ENCODE assay signal across 25 cellular contexts in genomic region chr21:36904093-36904666, GRCh38.
DNase-seq lines count a peak whose midpoint lies in the region; ATAC-seq, FAIRE-seq and TF ChIP-seq lines count a peak whose summit lies in the region.
"Had no signal": no experiment of that assay in that cellular context is flagged by ENCODE, and none has a peak within 500 bp of the region (broad histone marks: within the 10 kb centered on the region; RNA-seq: fewer than 3 reads in every experiment).

No MANE protein-coding gene starts in this region.

- H3K36me3 Mint-ChIP-seq in activated T-cell treated with anti-CD3 and anti-CD28 coated beads, Interleukin-2, amount 50 U/mL, for 24 hours (ENCODE audit: low read depth), result peaks cover 10% of the 10 kb centered on the region
- peaks cover 8% of the 10 kb centered on the region for H3K36me3 Mint-ChIP-seq in activated naive CD4-positive, alpha-beta T cell treated with anti-CD3 and anti-CD28 coated beads, Interleukin-2, amount 50 U/mL, for 24 hours

- H3K4me1 ChIP-seq in K562 (replicated peaks in 1 of 2; ENCODE audit: control insufficient read depth in 2 of 2, insufficient read depth in 2 of 2, low read length in 2 of 2), result no peaks in the 10 kb centered on the region; a peak in 1 of 5 replicates
- H3K4me1 ChIP-seq: BLaER1 had no signal

- no peak for TF ChIP-seq EP300 in K562 (IDR thresholded peaks at IDR 0.05; ENCODE audit: low read length)

- peaks cover 26% of the 10 kb centered on the region for H3K4me1 Mint-ChIP-seq in activated T-cell treated with anti-CD3 and anti-CD28 coated beads, Interleukin-2, amount 50 U/mL, for 24 hours (ENCODE audit: low read depth)
- H3K4me1 Mint-ChIP-seq in activated naive CD4-positive, alpha-beta T cell treated with anti-CD3 and anti-CD28 coated beads, Interleukin-2, amount 50 U/mL, for 24 hours, result no peaks in the 10 kb centered on the region
- H3K4me1 Mint-ChIP-seq: B cell had no signal

- no peak overlapping the region for H2AFZ ChIP-seq in K562 (ENCODE audit: low read depth, low read length)
- H2AFZ ChIP-seq: GM23248 had no signal

- no peak overlapping the region for H3K4me3 Mint-ChIP-seq in activated T-cell treated with anti-CD3 and anti-CD28 coated beads, Interleukin-2, amount 50 U/mL, for 24 hours
- no peak overlapping the region for H3K4me3 Mint-ChIP-seq in activated naive CD4-positive, alpha-beta T cell treated with anti-CD3 and anti-CD28 coated beads, Interleukin-2, amount 50 U/mL, for 24 hours
- H3K4me3 Mint-ChIP-seq: B cell; CD4-positive, CD25-positive, alpha-beta regulatory T cell; CD8-positive, alpha-beta T cell had no signal

- H3K9me3 Mint-ChIP-seq in activated T-cell treated with anti-CD3 and anti-CD28 coated beads, Interleukin-2, amount 50 U/mL, for 24 hours, result no peaks in the 10 kb centered on the region
- H3K9me3 Mint-ChIP-seq in activated naive CD4-positive, alpha-beta T cell treated with anti-CD3 and anti-CD28 coated beads, Interleukin-2, amount 50 U/mL, for 24 hours, result no peaks in the 10 kb centered on the region
- H3K9me3 Mint-ChIP-seq: CD4-positive, CD25-positive, alpha-beta regulatory T cell; CD8-positive, alpha-beta T cell had no signal

- TF ChIP-seq CTCF in K562 (IDR thresholded peaks at IDR 0.05 in 2 of 3, conservative IDR thresholded peaks at IDR 0.05 in 1 of 3; ENCODE audit: insufficient read depth in 2 of 3, low read depth in 1 of 3, low read length in 3 of 3), result no peak

- WGBS in K562 (ENCODE audit: insufficient coverage, low coverage, missing lambda C conversion rate), result 32% methylated on average over 3 of the region's 3 CpGs

- H3K9me1 ChIP-seq in K562 (ENCODE audit: control insufficient read depth, insufficient read depth, low read length), result no peaks in the 10 kb centered on the region

- H4K20me1 ChIP-seq in K562 (replicated peaks; ENCODE audit: control insufficient read depth, insufficient read depth, low read length), result no peaks in the 10 kb centered on the region
- H4K20me1 ChIP-seq: BLaER1 had no signal

- H3K27ac ChIP-seq in K562 (ENCODE audit: extremely low read depth, low read depth, low read length), result no peak overlapping the region
- H3K27ac ChIP-seq: 22Rv1, BLaER1, C4-2B, GM23248 had no signal

- H3K27me3 ChIP-seq in K562 (ENCODE audit: control insufficient read depth in 2 of 2, insufficient read depth in 2 of 2, low read length in 2 of 2), result no peaks in the 10 kb centered on the region
- H3K27me3 ChIP-seq: BLaER1 had no signal

- in situ Hi-C loops in K562 (cut with MboI), result no loop called here

- H3K9ac ChIP-seq in K562 (ENCODE audit: insufficient read depth in 1 of 2, low read depth in 2 of 2, low read length in 2 of 2), result no peak overlapping the region
- H3K9ac ChIP-seq: BLaER1, GM23248 had no signal

- FAIRE-seq in K562 (lab: Jason Lieb, UNC), result no peak
- FAIRE-seq: A204.1, G401.6, GM12892, GM19239, H1 had no signal

- ATAC-seq in activated CD4-positive, CD25-positive, alpha-beta regulatory T cell treated with anti-CD3 and anti-CD28 coated beads, Interleukin-2, amount 50 U/mL, for 24 hours, result peak; percentile 88 to 91
- ATAC-seq in K562 (no peak), HG03432 (IDR thresholded peaks at IDR 0.05; ENCODE audit: unreplicated experiment) (no peak)
- ATAC-seq: CD8-positive, alpha-beta T cell had no signal

- intact Hi-C loops in K562 (cut with micrococcal nuclease), result no loop called here

- H3K36me3 ChIP-seq in K562 (ENCODE audit: control insufficient read depth, insufficient read depth, low read length), result no peaks in the 10 kb centered on the region

- no peak overlapping the region for H3K4me3 ChIP-seq in K562
- H3K4me3 ChIP-seq: BLaER1, GM23248 had no signal

- TF ChIP-seq POLR2A in K562 (conservative IDR thresholded peaks at IDR 0.05), result no peak

- TF ChIP-seq RAD21 in K562 (CRISPR knock-in tag; conservative IDR thresholded peaks at IDR 0.05 in 1 of 2, IDR thresholded peaks at IDR 0.05 in 1 of 2), result no peak

- POLR2A ChIA-PET in K562 (lab: Yijun Ruan, JAX), result interaction anchor here (0.6 kb wide), 1 partner anchor 12 kb away, joined by 3 read pairs; no protein-coding TSS in a partner anchor

- DNase-seq in activated CD4-positive, CD25-positive, alpha-beta regulatory T cell treated with anti-CD3 and anti-CD28 coated beads, Interleukin-2, amount 50 U/mL, for 72 hours, result no peak
- no peak for DNase-seq in activated T-cell treated with anti-CD3 and anti-CD28 coated beads, Interleukin-2, amount 50 U/mL, for 24 hours
- DNase-seq in activated T-cell treated with anti-CD3 and anti-CD28 coated beads for 4 hours, result no peak
- no peak for DNase-seq in activated naive CD4-positive, alpha-beta T cell (lab: John Stamatoyannopoulos, UW)
- DNase-seq in K562 (ENCODE audit: extremely low read depth in 1 of 4, low spot score in 3 of 4), result no peak
- DNase-seq: Caco-2; CD4-positive, CD25-positive, alpha-beta regulatory T cell; CD8-positive, alpha-beta T cell; DMS153; DND-41; GM23248; H7; HCEC 1CT had no signal

- no peaks in the 10 kb centered on the region for H3K9me3 ChIP-seq in K562 (replicated peaks; ENCODE audit: control insufficient read depth, insufficient read depth, low read depth, low read length)
- H3K9me3 ChIP-seq: BLaER1, Caco-2 had no signal

- no TSS peak for BruUV-seq in K562 (replicated peaks; lab: Mats Ljungman, UMichigan)

- no peaks in the 10 kb centered on the region for H3K79me2 ChIP-seq in K562 (ENCODE audit: control insufficient read depth, insufficient read depth, low read length)

- H3K27ac Mint-ChIP-seq in activated T-cell treated with anti-CD3 and anti-CD28 coated beads, Interleukin-2, amount 50 U/mL, for 24 hours, result peak overlapping the region; percentile 85
- peak overlapping the region; percentile 8 for H3K27ac Mint-ChIP-seq in activated naive CD4-positive, alpha-beta T cell treated with anti-CD3 and anti-CD28 coated beads, Interleukin-2, amount 50 U/mL, for 24 hours
- H3K27ac Mint-ChIP-seq: B cell; CD4-positive, CD25-positive, alpha-beta regulatory T cell; CD8-positive, alpha-beta T cell had no signal

- H3K4me2 ChIP-seq in K562 (ENCODE audit: insufficient read depth, low read length), result no peak overlapping the region
- H3K4me2 ChIP-seq: BLaER1 had no signal

- H3K27me3 Mint-ChIP-seq in activated T-cell treated with anti-CD3 and anti-CD28 coated beads, Interleukin-2, amount 50 U/mL, for 24 hours, result no peaks in the 10 kb centered on the region
- no peaks in the 10 kb centered on the region for H3K27me3 Mint-ChIP-seq in activated naive CD4-positive, alpha-beta T cell treated with anti-CD3 and anti-CD28 coated beads, Interleukin-2, amount 50 U/mL, for 24 hours
- H3K27me3 Mint-ChIP-seq: B cell; CD4-positive, CD25-positive, alpha-beta regulatory T cell had no signal

- CTCF ChIA-PET in K562 (lab: Yijun Ruan, JAX; ENCODE audit: low intra/inter-chr PET ratio), result no interaction called here

TF ChIP-seq in K562, 482 proteins besides CTCF, POLR2A, EP300 and RAD21:
- TF ChIP-seq ZBTB1 (CRISPR knock-in tag; IDR thresholded peaks at IDR 0.05; ENCODE audit: borderline replicate concordance, low read depth) (no peak), MTA2 (IDR thresholded peaks at IDR 0.05; ENCODE audit: low read depth) (no peak), CEBPB (tag; IDR thresholded peaks at IDR 0.05) (0 out of 2 replicates have a peak, but pooled peaks have one; percentile 9), ATF3 (IDR thresholded peaks at IDR 0.05) (peak; percentile 60), ATF3 (CRISPR knock-in tag; conservative IDR thresholded peaks at IDR 0.05) (no peak), NONO (IDR thresholded peaks at IDR 0.05; ENCODE audit: low read depth in 2 of 2, low read length in 1 of 2) (no peak), ATF1 (CRISPR knock-in tag; IDR thresholded peaks at IDR 0.05) (no peak), ATF1 (tag; IDR thresholded peaks at IDR 0.05) (no peak)

Comparison
In these comparisons a context has a peak if more than half of its experiments do, and no peak if none do; other contexts are left out.
1. ATAC-seq: peak in activated CD4-positive, CD25-positive, alpha-beta regulatory T cell treated with anti-CD3 and anti-CD28 coated beads, Interleukin-2, amount 50 U/mL, for 24 hours (2 of 2); none in K562 (single experiment) and HG03432 (single experiment).